ENCODE assay signal across 33 cellular contexts in the genomic region with DNA sequence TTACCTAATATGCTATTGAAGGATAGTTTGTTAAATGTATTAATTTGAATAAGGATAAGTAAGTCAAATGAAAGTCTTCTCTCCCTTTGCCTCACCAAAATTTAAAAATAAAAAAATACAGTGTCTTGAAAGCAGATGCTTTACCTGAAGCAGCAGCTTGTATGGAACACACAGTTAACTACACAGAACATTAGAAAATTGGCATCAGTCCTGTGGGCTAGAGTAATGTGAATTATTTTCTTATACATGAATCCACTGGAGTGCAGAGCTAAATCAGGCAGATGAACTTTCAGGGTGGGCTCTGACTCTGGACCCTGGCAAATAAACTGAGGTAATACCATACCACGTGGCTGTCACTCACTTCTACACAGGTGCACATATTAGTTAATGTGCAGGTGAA.
"Had no signal": no experiment of that assay in that cellular context is flagged by ENCODE, and none has a peak within 500 bp of the region (broad histone marks: within the 10 kb centered on the region; RNA-seq: fewer than 3 reads in every experiment).

No MANE protein-coding gene starts in this region.

- H3K4me3 ChIP-seq: adrenal gland, body of pancreas, breast epithelium had no signal

- FAIRE-seq: astrocyte, colon, TTC549 had no signal

- H3K4me1 ChIP-seq: adrenal gland, body of pancreas, breast epithelium had no signal

- H3K36me3 ChIP-seq: brain microvascular endothelial cell had no signal

- ATAC-seq: activated CD8-positive, alpha-beta memory T cell treated with anti-CD3 and anti-CD28 coated beads, Interleukin-2, amount 10 ng/mL, durations not matched to agents 7 days and 5 days; activated CD8-positive, alpha-beta T cell treated with anti-CD3 and anti-CD28 coated beads, Interleukin-2, amount 10 ng/mL, durations not matched to agents 7 days and 5 days; activated naive CD4-positive, alpha-beta T cell treated with anti-CD3 and anti-CD28 coated beads, Interleukin-2, amount 50 U/mL, for 72 hours; body of pancreas had no signal

- DNase-seq: activated B cell treated with CpG ODN at 0.5 μM for 24 hours; activated CD4-positive, alpha-beta memory T cell treated with anti-CD3 and anti-CD28 coated beads, Interleukin-2, amount 10 ng/mL, durations not matched to agents 7 days and 5 days; activated CD4-positive, alpha-beta T cell treated with anti-CD3 and anti-CD28 coated beads for 48 hours; activated CD4-positive, alpha-beta T cell treated with anti-CD3 and anti-CD28 coated beads, Interleukin-2, amount 10 ng/mL, durations not matched to agents 7 days and 5 days; activated CD4-positive, alpha-beta T cell treated with anti-CD3 and anti-CD28 coated beads, Interleukin-2, amount 50 U/mL, for 48 hours; activated CD4-positive, CD25-positive, alpha-beta regulatory T cell treated with anti-CD3 and anti-CD28 coated beads, Interleukin-2, amount 50 U/mL, for 72 hours; activated CD8-positive, alpha-beta memory T cell treated with anti-CD3 and anti-CD28 coated beads for 24 hours; activated CD8-positive, alpha-beta memory T cell treated with anti-CD3 and anti-CD28 coated beads, Interleukin-2, amount 10 ng/mL, durations not matched to agents 7 days and 5 days; activated CD8-positive, alpha-beta memory T cell treated with anti-CD3 and anti-CD28 coated beads, Interleukin-2, amount 50 U/mL, for 48 hours; activated CD8-positive, alpha-beta T cell treated with anti-CD3 and anti-CD28 coated beads, Interleukin-2, amount 10 ng/mL, durations not matched to agents 7 days and 5 days; activated effector memory CD4-positive, alpha-beta T cell treated with Interleukin-2 at 50 U/mL for 16 hours; activated gamma-delta T cell treated with Interleukin-2 at 50 U/mL for 16 hours; activated naive CD4-positive, alpha-beta T cell; activated naive CD4-positive, alpha-beta T cell treated with anti-CD3 and anti-CD28 coated beads for 36 hours; activated naive CD4-positive, alpha-beta T cell treated with anti-CD3 and anti-CD28 coated beads, Interleukin-2, amount 50 U/mL, for 16 hours; activated naive CD8-positive, alpha-beta T cell treated with anti-CD3 and anti-CD28 coated beads for 36 hours; activated T-cell treated with anti-CD3 and anti-CD28 coated beads, Interleukin-2, amount 50 U/mL, for 24 hours; activated T-cell treated with anti-CD3 and anti-CD28 coated beads, Interleukin-2, amount 50 U/mL, for 48 hours; adrenal gland; amniotic stem cell; aorta; body of pancreas; brain microvascular endothelial cell; central memory CD4-positive, alpha-beta T cell; cerebellar nuclear complex; T-helper 2 cell; T-helper 9 cell had no signal

- H3K9me3 ChIP-seq: adrenal gland, body of pancreas, breast epithelium had no signal

- H3K27me3 ChIP-seq: adrenal gland, body of pancreas, brain microvascular endothelial cell, breast epithelium had no signal

- H3K27ac ChIP-seq: adrenal gland, body of pancreas, brain microvascular endothelial cell, breast epithelium, VCaP had no signal
